Comparison of ENCODE assay signal across 8 cellular contexts in genomic region chr1:203278885-203279406, GRCh38. TPM values are rescaled to one million over a fixed set of nuclear protein-coding genes. Genes with fewer than 3 reads are reported as not detected.
DNase-seq lines count a peak whose midpoint lies in the region; ATAC-seq and TF ChIP-seq lines count a peak whose summit lies in the region.

No MANE protein-coding gene starts in this region.

- H3K27ac Mint-ChIP-seq in activated T-cell treated with anti-CD3 and anti-CD28 coated beads, Interleukin-2, amount 50 U/mL, for 72 hours: peak overlapping the region; percentile 18
- H3K27ac Mint-ChIP-seq in brain: peak overlapping the region; percentile 88 to 96 (median 96)

- ATAC-seq in activated T-cell treated with anti-CD3 and anti-CD28 coated beads, Interleukin-2, amount 50 U/mL, for 72 hours (replicated peaks in 1 of 2): no peak
- ATAC-seq in HG03342 (IDR thresholded peaks at IDR 0.05; ENCODE audit: unreplicated experiment): no peak

- no peaks in the 10 kb centered on the region for H3K27me3 Mint-ChIP-seq in activated T-cell treated with anti-CD3 and anti-CD28 coated beads, Interleukin-2, amount 50 U/mL, for 72 hours (ENCODE audit: low read depth)
- H3K27me3 Mint-ChIP-seq in brain: no peaks in the 10 kb centered on the region

- TF ChIP-seq POLR2A in thyroid gland (IDR thresholded peaks at IDR 0.05): no peak

- no peaks in the 10 kb centered on the region for H3K36me3 Mint-ChIP-seq in activated T-cell treated with anti-CD3 and anti-CD28 coated beads, Interleukin-2, amount 50 U/mL, for 72 hours (ENCODE audit: insufficient read depth in 2 of 2)
- H3K36me3 Mint-ChIP-seq in brain: no peaks in the 10 kb centered on the region

- peaks cover 75% of the 10 kb centered on the region for H3K4me1 Mint-ChIP-seq in activated T-cell treated with anti-CD3 and anti-CD28 coated beads, Interleukin-2, amount 50 U/mL, for 72 hours (ENCODE audit: low read depth)
- H3K4me1 Mint-ChIP-seq in brain: peaks cover 92% of the 10 kb centered on the region

- no peaks in the 10 kb centered on the region for H3K36me3 ChIP-seq in mucosa of stomach (ENCODE audit: control insufficient read depth, insufficient read depth, low read length)
- H3K36me3 ChIP-seq in thyroid gland: no peaks in the 10 kb centered on the region

- no peak for DNase-seq in activated T-cell treated with anti-CD3 and anti-CD28 coated beads, Interleukin-2, amount 50 U/mL, for 72 hours
- no peak for DNase-seq in activated T-cell treated with anti-CD3 and anti-CD28 coated beads, Interleukin-2, amount 50 U/mL, for 48 hours
- DNase-seq in thyroid gland: no peak
- no peak for DNase-seq in NCI-H1417 (lab: John Stamatoyannopoulos, UW)
- no peak for DNase-seq in HCEC 1CT

- intact Hi-C loops in thyroid gland (cut with DNase I): loop anchor here (10.0 kb wide), 2 partner anchors 166 to 416 kb away; no protein-coding TSS in a partner anchor

- TF ChIP-seq CTCF in brain (conservative IDR thresholded peaks at IDR 0.05): no peak
- no peak for TF ChIP-seq CTCF in thyroid gland (IDR thresholded peaks at IDR 0.05)

- H3K4me1 ChIP-seq in mucosa of stomach (ENCODE audit: control insufficient read depth, insufficient read depth, low read length): peaks cover 57% of the 10 kb centered on the region
- H3K4me1 ChIP-seq in thyroid gland: peaks cover 28 to 76% of the 10 kb centered on the region in 2 donors

- H3K27me3 ChIP-seq in mucosa of stomach (ENCODE audit: control insufficient read depth, insufficient read depth, low read length) (no peaks in the 10 kb centered on the region), thyroid gland (no peaks in the 10 kb centered on the region)

- no peaks in the 10 kb centered on the region for H3K9me3 ChIP-seq in mucosa of stomach (ENCODE audit: control insufficient read depth, low read length)
- H3K9me3 ChIP-seq in thyroid gland: no peaks in the 10 kb centered on the region

- no peaks in the 10 kb centered on the region for H3K9me3 Mint-ChIP-seq in activated T-cell treated with anti-CD3 and anti-CD28 coated beads, Interleukin-2, amount 50 U/mL, for 72 hours
- no peaks in the 10 kb centered on the region for H3K9me3 Mint-ChIP-seq in brain

- H3K27ac ChIP-seq in thyroid gland: peak overlapping the region; percentile 66 to 83 (median 74)

- H3K9ac ChIP-seq in mucosa of stomach (ENCODE audit: low read length): peak overlapping the region; percentile 8

- peak overlapping the region; percentile 30 to 76 for H3K4me3 Mint-ChIP-seq in activated T-cell treated with anti-CD3 and anti-CD28 coated beads, Interleukin-2, amount 50 U/mL, for 72 hours
- peak overlapping the region; percentile 23 to 69 (median 48) for H3K4me3 Mint-ChIP-seq in brain

- 70 to 74% methylated on average over 8 of the region's 8 CpGs for WGBS in thyroid gland, 2 donors

- no peak overlapping the region for H3K4me3 ChIP-seq in mucosa of stomach (ENCODE audit: low read length)
- no peak overlapping the region for H3K4me3 ChIP-seq in thyroid gland (replicated peaks in 1 of 3)

RNA-seq across cellular contexts. Expression of gene BTG2, which starts 26.4 kb away (rescaled TPM):
- 100 to 1,000 TPM; 138 to 153 TPM for total RNA-seq in activated T-cell treated with anti-CD3 and anti-CD28 coated beads, Interleukin-2, amount 50 U/mL, for 72 hours
- polyA plus RNA-seq in brain (ENCODE audit: insufficient read depth, low read depth, low replicate concordance): 117 TPM
- total RNA-seq in thyroid gland: 10 to 100 TPM; 41.9 to 82.1 (median 51.9) TPM

RNA-seq across cellular contexts. Expression of gene CHIT1, which starts 49.5 kb away (rescaled TPM):
- total RNA-seq in activated T-cell treated with anti-CD3 and anti-CD28 coated beads, Interleukin-2, amount 50 U/mL, for 72 hours: 1 to 10 TPM; 1.4 to 4.7 TPM
- 0.49 TPM for polyA plus RNA-seq in brain (ENCODE audit: insufficient read depth, low read depth, low replicate concordance)
- 1 to 10 TPM in 2 of 4 donors, under 1 TPM in 1, not detected in 1; 0.45 to 9.0 (median 1.2) TPM for total RNA-seq in thyroid gland
